Comparison of ENCODE assay signal across 8 cellular contexts in the genomic region with DNA sequence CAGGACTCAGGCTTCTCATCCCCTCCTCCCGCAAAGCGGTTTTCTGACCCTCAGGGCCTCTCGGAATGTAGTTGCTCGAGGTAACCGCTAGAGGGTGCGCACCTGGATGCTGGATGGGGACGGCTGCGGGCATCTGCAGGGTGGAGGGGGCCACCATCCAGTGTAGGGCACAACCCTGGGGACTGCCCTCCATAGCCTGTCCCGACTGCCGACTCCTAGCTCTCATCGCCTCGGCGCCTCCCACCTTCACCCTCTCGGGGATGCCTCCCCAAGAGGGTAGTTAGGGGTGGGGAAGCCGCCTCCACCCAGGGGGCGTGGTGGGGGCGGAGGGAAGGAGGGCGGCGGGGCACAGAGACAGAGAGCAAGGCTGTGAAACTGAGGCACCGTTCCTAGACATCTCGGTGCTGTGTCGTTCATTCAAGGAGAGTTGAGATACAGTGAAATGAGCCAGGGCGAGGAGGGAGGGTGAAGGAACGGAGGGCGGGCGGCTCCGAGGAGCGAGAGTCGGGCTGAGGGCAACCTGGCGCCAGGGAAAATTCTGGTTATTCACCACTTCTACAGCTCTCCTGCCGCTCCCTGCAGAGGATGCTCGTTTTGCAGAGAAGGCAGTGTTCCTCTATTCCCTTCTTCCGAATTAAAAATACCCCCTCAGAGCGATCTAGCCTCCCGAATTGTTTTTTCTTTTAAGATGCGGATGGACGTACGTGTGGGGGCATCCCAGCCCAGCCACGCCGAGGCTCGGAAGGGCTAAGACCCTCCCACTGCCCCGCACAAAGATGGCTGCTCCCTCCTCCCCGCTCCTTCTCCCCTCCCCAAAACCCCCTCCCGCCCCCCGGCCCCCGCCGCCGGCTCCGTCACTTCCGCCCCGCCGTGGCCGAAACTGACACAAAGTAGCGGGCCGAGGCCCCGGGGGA. TPM values are rescaled to one million over a fixed set of nuclear protein-coding genes. Genes with fewer than 3 reads are reported as not detected.
DNase-seq lines count a peak whose midpoint lies in the region; ATAC-seq and TF ChIP-seq lines count a peak whose summit lies in the region.

A gene with protein sequence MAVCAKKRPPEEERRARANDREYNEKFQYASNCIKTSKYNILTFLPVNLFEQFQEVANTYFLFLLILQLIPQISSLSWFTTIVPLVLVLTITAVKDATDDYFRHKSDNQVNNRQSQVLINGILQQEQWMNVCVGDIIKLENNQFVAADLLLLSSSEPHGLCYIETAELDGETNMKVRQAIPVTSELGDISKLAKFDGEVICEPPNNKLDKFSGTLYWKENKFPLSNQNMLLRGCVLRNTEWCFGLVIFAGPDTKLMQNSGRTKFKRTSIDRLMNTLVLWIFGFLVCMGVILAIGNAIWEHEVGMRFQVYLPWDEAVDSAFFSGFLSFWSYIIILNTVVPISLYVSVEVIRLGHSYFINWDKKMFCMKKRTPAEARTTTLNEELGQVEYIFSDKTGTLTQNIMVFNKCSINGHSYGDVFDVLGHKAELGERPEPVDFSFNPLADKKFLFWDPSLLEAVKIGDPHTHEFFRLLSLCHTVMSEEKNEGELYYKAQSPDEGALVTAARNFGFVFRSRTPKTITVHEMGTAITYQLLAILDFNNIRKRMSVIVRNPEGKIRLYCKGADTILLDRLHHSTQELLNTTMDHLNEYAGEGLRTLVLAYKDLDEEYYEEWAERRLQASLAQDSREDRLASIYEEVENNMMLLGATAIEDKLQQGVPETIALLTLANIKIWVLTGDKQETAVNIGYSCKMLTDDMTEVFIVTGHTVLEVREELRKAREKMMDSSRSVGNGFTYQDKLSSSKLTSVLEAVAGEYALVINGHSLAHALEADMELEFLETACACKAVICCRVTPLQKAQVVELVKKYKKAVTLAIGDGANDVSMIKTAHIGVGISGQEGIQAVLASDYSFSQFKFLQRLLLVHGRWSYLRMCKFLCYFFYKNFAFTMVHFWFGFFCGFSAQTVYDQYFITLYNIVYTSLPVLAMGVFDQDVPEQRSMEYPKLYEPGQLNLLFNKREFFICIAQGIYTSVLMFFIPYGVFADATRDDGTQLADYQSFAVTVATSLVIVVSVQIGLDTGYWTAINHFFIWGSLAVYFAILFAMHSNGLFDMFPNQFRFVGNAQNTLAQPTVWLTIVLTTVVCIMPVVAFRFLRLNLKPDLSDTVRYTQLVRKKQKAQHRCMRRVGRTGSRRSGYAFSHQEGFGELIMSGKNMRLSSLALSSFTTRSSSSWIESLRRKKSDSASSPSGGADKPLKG (plus strand): TSS at position 857 of the 914 bp plus-strand sequence. CDS start 2,617 bp downstream, outside the sequence.

- no peaks in the 10 kb centered on the region for H3K27me3 ChIP-seq in CD8-positive, alpha-beta memory T cell (ENCODE audit: insufficient read depth, low read length, poor library complexity, severe bottlenecking)
- H3K27me3 ChIP-seq in H7 (ENCODE audit: control insufficient read depth, insufficient read depth, low read length): peaks cover 9% of the 10 kb centered on the region
- H3K27me3 ChIP-seq in ascending aorta: no peaks in the 10 kb centered on the region
- H3K27me3 ChIP-seq in aorta (ENCODE audit: control insufficient read depth in 1 of 2, insufficient read depth in 2 of 2, low read length in 1 of 2): no peaks in the 10 kb centered on the region

- CTCF ChIA-PET in CD8-positive, alpha-beta memory T cell (lab: Charles Lee): interaction anchor here (0.7 to 18.8 kb wide), 9 partner anchors 10 to 81 kb away, joined by 3 to 591 read pairs (median 5); no protein-coding TSS in a partner anchor

- peak; percentile 71 to 87 (median 78) for DNase-seq in CD8-positive, alpha-beta memory T cell
- DNase-seq in H7 (peak; percentile 96), NCI-H187 (lab: John Stamatoyannopoulos, UW) (peak; percentile 76 to 90), T-helper 9 cell (peak; percentile 73), ascending aorta (ENCODE audit: low spot score in 2 of 2) (peak in 1 of 2 donors; percentile 87), hepatic stellate cell (ENCODE audit: low spot score) (peak; percentile 90), renal cortical epithelial cell (ENCODE audit: low read depth) (peak; percentile 49), aorta (peak; percentile 84 to 93)

- no peaks in the 10 kb centered on the region for H3K9me3 Mint-ChIP-seq in CD8-positive, alpha-beta memory T cell

- POLR2A ChIA-PET in CD8-positive, alpha-beta memory T cell (lab: Charles Lee): interaction anchor here (1.0 to 6.4 kb wide), 3 partner anchors 11 to 18 kb away, joined by 3 to 56 read pairs (median 7); no protein-coding TSS in a partner anchor

- H3K4me3 ChIP-seq in CD8-positive, alpha-beta memory T cell (ENCODE audit: low read length): peak within 1 kb of the TSS; percentile 93
- peak within 1 kb of the TSS; percentile 91 for H3K4me3 ChIP-seq in H7 (ENCODE audit: insufficient read depth, low read depth, low read length)
- peak within 1 kb of the TSS; percentile 73 to 89 for H3K4me3 ChIP-seq in ascending aorta
- H3K4me3 ChIP-seq in aorta (ENCODE audit: low read length in 2 of 2): peak within 1 kb of the TSS; percentile 90 to 91

- peak within 1 kb of the TSS; percentile 76 to 98 (median 95) for H3K27ac Mint-ChIP-seq in CD8-positive, alpha-beta memory T cell

- intact Hi-C loops in ascending aorta (cut with DNase I) (loop anchor here (1.0 to 5.0 kb wide), 4 partner anchors 10 to 677 kb away; a partner anchor contains a TSS), aorta (cut with DNase I) (loop anchor here in 1 of 2 donors (2.0 to 5.0 kb wide), 3 partner anchors 48 to 142 kb away; a partner anchor contains a TSS)

- peaks cover 0 to 13% (median 1%) of the 10 kb centered on the region in 3 donors for H3K36me3 Mint-ChIP-seq in CD8-positive, alpha-beta memory T cell

- H3K27ac ChIP-seq in CD8-positive, alpha-beta memory T cell (ENCODE audit: low read depth, low read length): peak within 1 kb of the TSS; percentile 83
- H3K27ac ChIP-seq in ascending aorta: peak within 1 kb of the TSS; percentile 95 to 97
- peak within 1 kb of the TSS; percentile 81 to 95 for H3K27ac ChIP-seq in aorta (ENCODE audit: low read depth in 1 of 2, low read length in 2 of 2)

- H3K27me3 Mint-ChIP-seq in CD8-positive, alpha-beta memory T cell: peaks cover 2 to 9% of the 10 kb centered on the region in 2 donors

- peak within 1 kb of the TSS; percentile 96 to 98 (median 98) for H3K4me3 Mint-ChIP-seq in CD8-positive, alpha-beta memory T cell

- WGBS in aorta, 2 donors: 1 to 2% methylated on average over 51 to 56 of the region's 56 CpGs

- peaks cover 39% of the 10 kb centered on the region for H3K4me1 ChIP-seq in CD8-positive, alpha-beta memory T cell (ENCODE audit: insufficient read depth, low read length)
- H3K4me1 ChIP-seq in ascending aorta (peaks cover 12 to 24% of the 10 kb centered on the region in 2 donors), aorta (ENCODE audit: control insufficient read depth in 1 of 2, insufficient read depth in 2 of 2, low read length in 2 of 2) (peaks cover 0 to 7% of the 10 kb centered on the region in 2 donors)

- H3K4me1 Mint-ChIP-seq in CD8-positive, alpha-beta memory T cell: peaks cover 37 to 51% (median 43%) of the 10 kb centered on the region in 3 donors

- peak; percentile 89 to 96 (median 96) for TF ChIP-seq CTCF in ascending aorta (IDR thresholded peaks at IDR 0.05)

- no peaks in the 10 kb centered on the region for H3K9me3 ChIP-seq in CD8-positive, alpha-beta memory T cell (ENCODE audit: low read length)
- no peaks in the 10 kb centered on the region for H3K9me3 ChIP-seq in ascending aorta
- no peaks in the 10 kb centered on the region for H3K9me3 ChIP-seq in aorta (ENCODE audit: control insufficient read depth, low read length)

- H3K36me3 ChIP-seq in CD8-positive, alpha-beta memory T cell (ENCODE audit: insufficient read depth, low read length): peaks cover 2% of the 10 kb centered on the region
- H3K36me3 ChIP-seq in H7 (replicated peaks; ENCODE audit: control insufficient read depth, insufficient read depth, low read length) (no peaks in the 10 kb centered on the region), ascending aorta (peaks cover 0 to 5% of the 10 kb centered on the region in 2 donors), aorta (ENCODE audit: control insufficient read depth in 1 of 2, insufficient read depth in 2 of 2, low read length in 1 of 2) (no peaks in the 10 kb centered on the region)

- ATAC-seq in aorta (ENCODE audit: low FRiP score): peak; percentile 82

RNA-seq across cellular contexts. Expression of the gene that starts here (rescaled TPM):
- total RNA-seq in CD8-positive, alpha-beta memory T cell: 10 to 100 TPM; 71.7 to 72.8 TPM
- 69.9 TPM for polyA plus RNA-seq in CD8-positive, alpha-beta memory T cell
- total RNA-seq in H7 (2014; rRNA removed; shearing (Covaris generic)): 62.0 and 73.2 TPM in 2 replicates
- 173 TPM for total RNA-seq in ascending aorta
- 46.3 and 58.7 TPM in 2 replicates for total RNA-seq in renal cortical epithelial cell
- total RNA-seq in aorta: 100 to 1,000 TPM; 122 to 176 TPM
- 10 to 100 TPM; 28.8 to 54.9 TPM for polyA plus RNA-seq in aorta
